Comparison of ENCODE assay signal across 39 cellular contexts in the genomic region with DNA sequence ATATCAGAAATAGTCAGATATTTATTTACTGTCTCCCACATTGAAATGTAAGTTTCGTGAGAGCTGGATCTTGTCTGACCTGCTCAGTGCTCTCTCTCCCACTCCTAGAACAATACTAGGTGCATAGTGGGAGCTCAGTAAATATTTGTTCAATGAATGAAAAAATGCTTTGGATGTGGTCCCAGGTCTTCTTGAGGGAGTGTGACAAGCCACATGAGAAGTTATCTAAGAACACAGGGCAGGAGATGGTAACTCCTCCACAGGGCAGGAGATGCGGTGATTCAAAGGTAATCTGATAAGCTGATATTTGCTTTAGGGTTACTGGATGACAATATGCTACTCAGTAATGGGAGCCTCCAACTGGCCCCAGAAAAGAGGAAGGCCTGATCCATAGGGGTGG. TPM values are rescaled to one million over a fixed set of nuclear protein-coding genes. Genes with fewer than 3 reads are reported as not detected.
DNase-seq lines count a peak whose midpoint lies in the region; ATAC-seq, FAIRE-seq and TF ChIP-seq lines count a peak whose summit lies in the region.
"Had no signal": no experiment of that assay in that cellular context is flagged by ENCODE, and none has a peak within 500 bp of the region (broad histone marks: within the 10 kb centered on the region; RNA-seq: fewer than 3 reads in every experiment).

No MANE protein-coding gene starts in this region.

- TF ChIP-seq EP300 in HepG2 (IDR thresholded peaks at IDR 0.05; ENCODE audit: low read depth in 2 of 2, low read length in 2 of 2) (no peak), HepG2 (CRISPR knock-in tag; IDR thresholded peaks at IDR 0.05; ENCODE audit: borderline replicate concordance) (no peak)

- no peaks in the 10 kb centered on the region for H3K9me3 Mint-ChIP-seq in naive thymus-derived CD8-positive, alpha-beta T cell
- H3K9me3 Mint-ChIP-seq: activated T-cell treated with anti-CD3 and anti-CD28 coated beads, Interleukin-2, amount 50 U/mL, for 4 hours; effector memory CD8-positive, alpha-beta T cell; nephron; stimulated activated naive B cell treated with anti-CD40 and anti-IgM and Interleukin-4, amounts not matched to agents 10 μg/mL and 1 μg/mL and 100 μg/mL, for 72 hours had no signal

- H3K27me3 ChIP-seq in HepG2 (ENCODE audit: control insufficient read depth in 1 of 2, insufficient read depth in 2 of 2, low read length in 2 of 2) (peaks cover 1 to 28% of the 10 kb centered on the region in 2 experiments; a peak in 4 of 5 replicates), right lobe of liver (no peaks in the 10 kb centered on the region), upper lobe of right lung (no peaks in the 10 kb centered on the region)
- H3K27me3 ChIP-seq: BLaER1 had no signal

- H2AFZ ChIP-seq in HepG2 (ENCODE audit: low read length): no peak overlapping the region

- no peaks in the 10 kb centered on the region for H3K36me3 Mint-ChIP-seq in naive thymus-derived CD8-positive, alpha-beta T cell
- H3K36me3 Mint-ChIP-seq: activated CD8-positive, alpha-beta memory T cell treated with anti-CD3 and anti-CD28 coated beads, Interleukin-2, amount 10 ng/mL, durations not matched to agents 7 days and 5 days; stimulated activated naive B cell treated with anti-CD40 and anti-IgM and Interleukin-4, amounts not matched to agents 10 μg/mL and 1 μg/mL and 100 μg/mL, for 72 hours had no signal

- H3K4me3 Mint-ChIP-seq in naive thymus-derived CD8-positive, alpha-beta T cell: no peak overlapping the region
- H3K4me3 Mint-ChIP-seq: activated CD8-positive, alpha-beta memory T cell treated with anti-CD3 and anti-CD28 coated beads, Interleukin-2, amount 10 ng/mL, durations not matched to agents 7 days and 5 days; activated T-cell treated with anti-CD3 and anti-CD28 coated beads, Interleukin-2, amount 50 U/mL, for 4 hours; effector memory CD8-positive, alpha-beta T cell; nephron; stimulated activated naive B cell treated with anti-CD40 and anti-IgM and Interleukin-4, amounts not matched to agents 10 μg/mL and 1 μg/mL and 100 μg/mL, for 72 hours had no signal

- no peak for FAIRE-seq in HepG2 (lab: Jason Lieb, UNC)
- FAIRE-seq: astrocyte, G401.6, islet of Langerhans, TTC549 had no signal

- H3K27ac ChIP-seq in HepG2 (ENCODE audit: extremely low read length, insufficient read depth, low read length) (no peak overlapping the region), right lobe of liver (no peak overlapping the region), upper lobe of right lung (no peak overlapping the region)
- H3K27ac ChIP-seq: BLaER1 had no signal

- BruUV-seq in HepG2 (replicated peaks; lab: Mats Ljungman, UMichigan): no TSS peak

- DNase-seq in HepG2 (ENCODE audit: low spot score) (peak; percentile 54), right lobe of liver (no peak), NCI-H774 (lab: John Stamatoyannopoulos, UW) (peak; percentile 11), islet precursor cell (peak; percentile 17), upper lobe of right lung (no peak), NCI-H2171 treated with DMSO at 0.1 percent for 48 hours (lab: John Stamatoyannopoulos, UW) (no peak), ACHN (no peak)
- DNase-seq in naive thymus-derived CD8-positive, alpha-beta T cell: no peak
- DNase-seq: activated CD4-positive, alpha-beta T cell treated with anti-CD3 and anti-CD28 coated beads, Interleukin-2, amount 50 U/mL, for 4 hours; activated CD8-positive, alpha-beta memory T cell treated with anti-CD3 and anti-CD28 coated beads, Interleukin-2, amount 10 ng/mL, durations not matched to agents 7 days and 5 days; activated gamma-delta T cell; activated T-cell treated with anti-CD3 and anti-CD28 coated beads, Interleukin-2, amount 50 U/mL, for 4 hours; central memory CD4-positive, alpha-beta T cell; DMS153; effector memory CD8-positive, alpha-beta T cell; erythroblast; HCEC 1CT; NCI-H1048; NCI-H2227 treated with DMSO at 0.1 percent for 48 hours; NCI-H748 treated with DMSO at 0.1 percent for 48 hours; retina; SK-N-SH; stimulated activated naive B cell treated with anti-CD40 and anti-IgM and Interleukin-4, amounts not matched to agents 10 μg/mL and 1 μg/mL and 100 μg/mL, for 72 hours; substantia nigra; trophoblast cell had no signal

- H3K4me3 ChIP-seq in HepG2 (replicated peaks in 1 of 3; ENCODE audit: insufficient read depth in 1 of 3, low read depth in 2 of 3, low read length in 3 of 3) (no peak overlapping the region), right lobe of liver (no peak overlapping the region), upper lobe of right lung (no peak overlapping the region)
- H3K4me3 ChIP-seq: BLaER1, skin epidermis had no signal

- ATAC-seq in HepG2 (peak; percentile 49), right lobe of liver (no peak), upper lobe of right lung (peak; percentile 74)
- no peak for ATAC-seq in naive thymus-derived CD8-positive, alpha-beta T cell
- ATAC-seq: activated CD4-positive, CD25-positive, alpha-beta regulatory T cell treated with anti-CD3 and anti-CD28 coated beads, Interleukin-2, amount 50 U/mL, for 24 hours; activated CD8-positive, alpha-beta memory T cell treated with anti-CD3 and anti-CD28 coated beads, Interleukin-2, amount 10 ng/mL, durations not matched to agents 7 days and 5 days; activated T-cell treated with anti-CD3 and anti-CD28 coated beads, Interleukin-2, amount 50 U/mL, for 4 hours; effector memory CD8-positive, alpha-beta T cell; stimulated activated naive B cell treated with anti-CD40 and anti-IgM and Interleukin-4, amounts not matched to agents 10 μg/mL and 1 μg/mL and 100 μg/mL, for 72 hours had no signal

- H3K9ac ChIP-seq in HepG2 (ENCODE audit: insufficient read depth, low read depth, low read length): no peak overlapping the region
- H3K9ac ChIP-seq: BLaER1, SK-N-SH had no signal

- H4K20me1 ChIP-seq in HepG2 (ENCODE audit: insufficient read depth, low read length): no peaks in the 10 kb centered on the region
- H4K20me1 ChIP-seq: BLaER1 had no signal

- H3K4me1 Mint-ChIP-seq in naive thymus-derived CD8-positive, alpha-beta T cell: no peaks in the 10 kb centered on the region

- H3K9me3 ChIP-seq in HepG2 (ENCODE audit: low read length): no peaks in the 10 kb centered on the region
- no peaks in the 10 kb centered on the region for H3K9me3 ChIP-seq in right lobe of liver
- H3K9me3 ChIP-seq in upper lobe of right lung: no peaks in the 10 kb centered on the region
- H3K9me3 ChIP-seq: BLaER1, SK-N-SH had no signal

- no peaks in the 10 kb centered on the region for H3K79me2 ChIP-seq in HepG2 (ENCODE audit: insufficient read depth, low read length)

- peaks cover 0 to 9% (median 5%) of the 10 kb centered on the region in 5 donors for H3K27me3 Mint-ChIP-seq in naive thymus-derived CD8-positive, alpha-beta T cell

- no peak overlapping the region for H3K4me2 ChIP-seq in HepG2 (ENCODE audit: low read depth, low read length)
- H3K4me2 ChIP-seq: BLaER1, SK-N-SH had no signal

- no peaks in the 10 kb centered on the region for H3K36me3 ChIP-seq in HepG2 (replicated peaks in 1 of 2; ENCODE audit: control insufficient read depth in 1 of 2, insufficient read depth in 2 of 2, low read length in 2 of 2)
- H3K36me3 ChIP-seq in right lobe of liver: no peaks in the 10 kb centered on the region
- no peaks in the 10 kb centered on the region for H3K36me3 ChIP-seq in upper lobe of right lung
- H3K36me3 ChIP-seq: BLaER1 had no signal

- intact Hi-C loops in HepG2 (cut with micrococcal nuclease; ENCODE audit: unreplicated experiment) (no loop called here), right lobe of liver (cut with DNase I) (no loop called here), upper lobe of right lung (cut with DNase I) (no loop called here)

- H3K27ac Mint-ChIP-seq in naive thymus-derived CD8-positive, alpha-beta T cell: no peak overlapping the region
- H3K27ac Mint-ChIP-seq: activated CD8-positive, alpha-beta memory T cell treated with anti-CD3 and anti-CD28 coated beads, Interleukin-2, amount 10 ng/mL, durations not matched to agents 7 days and 5 days; effector memory CD8-positive, alpha-beta T cell; nephron; stimulated activated naive B cell treated with anti-CD40 and anti-IgM and Interleukin-4, amounts not matched to agents 10 μg/mL and 1 μg/mL and 100 μg/mL, for 72 hours had no signal

- whole genome bisulfite sequencing in HepG2 (ENCODE audit: low lambda C conversion rate): 0% methylated on average over 2 of the region's 2 CpGs
- 78% methylated on average over 2 of the region's 2 CpGs for WGBS in right lobe of liver (ENCODE audit: insufficient coverage, low coverage, low lambda C conversion rate, missing lambda C conversion rate)

- no peak for TF ChIP-seq RAD21 in HepG2 (CRISPR knock-in tag; IDR thresholded peaks at IDR 0.05)

- in situ Hi-C loops in HepG2 (cut with HindIII; ENCODE audit: extremely low pct_ligation_motif_present, low pct_unique_long_range_greater_than_20kb): no loop called here
- in situ Hi-C loops in ACHN (cut with HindIII; ENCODE audit: low pct_ligation_motif_present, low pct_unique_long_range_greater_than_20kb, low sequenced_read_pairs): no loop called here

- H3K4me1 ChIP-seq in HepG2 (ENCODE audit: insufficient read depth, low read length): peaks cover 20% of the 10 kb centered on the region
- no peaks in the 10 kb centered on the region for H3K4me1 ChIP-seq in right lobe of liver
- H3K4me1 ChIP-seq in upper lobe of right lung: no peaks in the 10 kb centered on the region
- H3K4me1 ChIP-seq: BLaER1 had no signal

- TF ChIP-seq POLR2A in HepG2 (IDR thresholded peaks at IDR 0.05; ENCODE audit: insufficient read depth in 1 of 2, low read depth in 2 of 2, low read length in 2 of 2): no peak
- TF ChIP-seq POLR2A in right lobe of liver (IDR thresholded peaks at IDR 0.05): no peak

- TF ChIP-seq CTCF in HepG2 (CRISPR knock-in tag; IDR thresholded peaks at IDR 0.05): no peak
- no peak for TF ChIP-seq CTCF in right lobe of liver (IDR thresholded peaks at IDR 0.05)
- no peak for TF ChIP-seq CTCF in upper lobe of right lung (IDR thresholded peaks at IDR 0.05)

- CTCF ChIA-PET in HepG2 (lab: Yijun Ruan, JAX; ENCODE audit: low intra/inter-chr PET ratio, low total read pairs): no interaction called here

- POLR2A ChIA-PET in HepG2 (lab: Yijun Ruan, JAX): interaction anchor here (1.4 kb wide), 1 partner anchor 11 kb away, joined by 3 read pairs; no protein-coding TSS in a partner anchor
- POLR2A ChIA-PET in naive thymus-derived CD8-positive, alpha-beta T cell (lab: Charles Lee): no interaction called here

RNA-seq across cellular contexts. Expression of a gene that starts 25.8 kb away (rescaled TPM):
- not detected in 2 replicates for total RNA-seq in HepG2 (2016; rRNA removed; fragmentation: Illumina TruSeq; extraction: Trizol)
- total RNA-seq in HepG2 (2016; cell fraction: cytosol; rRNA removed; fragmentation: Illumina TruSeq; extraction: Trizol; ENCODE audit: low read depth): not detected in 2 replicates
- total RNA-seq in HepG2 (2016; cell fraction: insoluble cytoplasmic fraction; rRNA removed; fragmentation: Illumina TruSeq; extraction: Trizol): not detected in 2 replicates
- not detected in 2 replicates for total RNA-seq in HepG2 (2016; cell fraction: membrane; rRNA removed; fragmentation: Illumina TruSeq; extraction: Trizol)
- not detected in 2 replicates for total RNA-seq in HepG2 (2016; cell fraction: nucleus; rRNA removed; fragmentation: Illumina TruSeq; extraction: Trizol)
- 0.01 TPM in 1 of 2 replicates, not detected in the other for polyA plus RNA-seq in HepG2 (2011; rRNA removed)
- polyA plus RNA-seq in HepG2 (2011; cell fraction: cytosol; rRNA removed): not detected in 2 replicates
- not detected in 2 replicates for polyA plus RNA-seq in HepG2 (2011; cell fraction: nucleus; rRNA removed)
- not detected in 2 replicates for polyA plus RNA-seq in HepG2 (2012)
- not detected in 2 replicates for polyA plus RNA-seq in HepG2 (2016; cell fraction: cytosol; fragmentation: Illumina TruSeq; extraction: Trizol; ENCODE audit: low read depth)
- not detected in 2 replicates for polyA plus RNA-seq in HepG2 (2016; cell fraction: insoluble cytoplasmic fraction; fragmentation: Illumina TruSeq; extraction: Trizol; ENCODE audit: low read depth)
- not detected in 2 replicates for polyA plus RNA-seq in HepG2 (2016; cell fraction: membrane; fragmentation: Illumina TruSeq; extraction: Trizol; ENCODE audit: low read depth)
- polyA plus RNA-seq in HepG2 (2016; cell fraction: nucleus; fragmentation: Illumina TruSeq; extraction: Trizol; ENCODE audit: insufficient read depth, low read depth): not detected in 2 replicates
- polyA minus RNA-seq in HepG2 (2011; rRNA and poly(A)+ RNA removed; ENCODE audit: low replicate concordance): not detected in 2 replicates
- polyA minus RNA-seq in HepG2 (2011; cell fraction: cytosol; rRNA and poly(A)+ RNA removed): not detected in 2 replicates
- polyA minus RNA-seq in HepG2 (2011; cell fraction: nucleus; rRNA and poly(A)+ RNA removed): not detected in 2 replicates
- not detected for total RNA-seq in right lobe of liver
- total RNA-seq in upper lobe of right lung: 1.5 TPM
- total RNA-seq in naive thymus-derived CD8-positive, alpha-beta T cell: not detected
- polyA plus RNA-seq in naive thymus-derived CD8-positive, alpha-beta T cell: not detected
- total RNA-seq: activated T-cell treated with anti-CD3 and anti-CD28 coated beads, Interleukin-2, amount 50 U/mL, for 4 hours; astrocyte; glomerular endothelial cell; LHCN-M2; lung microvascular endothelial cell; mononuclear cell; osteoblast; T-helper 1 cell treated with Interleukin-12 subunit alpha and Interleukin-12 subunit beta and Interleukin-4 antibody, amounts not matched to agents 30 ng/mL and 1 ng/mL, for 36 hours had no signal
- polyA plus RNA-seq: SK-N-SH had no signal

RNA-seq across cellular contexts. Expression of a gene that starts 47.8 kb away (rescaled TPM):
- total RNA-seq in HepG2 (2016; rRNA removed; fragmentation: Illumina TruSeq; extraction: Trizol) (0.04 TPM in 1 of 2 replicates, not detected in the other), right lobe of liver (not detected), upper lobe of right lung (not detected)
- total RNA-seq in HepG2 (2016; cell fraction: cytosol; rRNA removed; fragmentation: Illumina TruSeq; extraction: Trizol; ENCODE audit: low read depth): not detected in 2 replicates
- total RNA-seq in HepG2 (2016; cell fraction: insoluble cytoplasmic fraction; rRNA removed; fragmentation: Illumina TruSeq; extraction: Trizol): not detected in 2 replicates
- not detected in 2 replicates for total RNA-seq in HepG2 (2016; cell fraction: membrane; rRNA removed; fragmentation: Illumina TruSeq; extraction: Trizol)
- total RNA-seq in HepG2 (2016; cell fraction: nucleus; rRNA removed; fragmentation: Illumina TruSeq; extraction: Trizol): not detected in 2 replicates
- polyA plus RNA-seq in HepG2 (2011; rRNA removed): 0.21 and 0.29 TPM in 2 replicates
- 0.11 and 0.14 TPM in 2 replicates for polyA plus RNA-seq in HepG2 (2011; cell fraction: cytosol; rRNA removed)
- polyA plus RNA-seq in HepG2 (2011; cell fraction: nucleus; rRNA removed): 0.78 and 1.4 TPM in 2 replicates
- polyA plus RNA-seq in HepG2 (2012): 0.16 and 0.30 TPM in 2 replicates
- polyA plus RNA-seq in HepG2 (2016; cell fraction: cytosol; fragmentation: Illumina TruSeq; extraction: Trizol; ENCODE audit: low read depth): not detected in 2 replicates
- polyA plus RNA-seq in HepG2 (2016; cell fraction: insoluble cytoplasmic fraction; fragmentation: Illumina TruSeq; extraction: Trizol; ENCODE audit: low read depth): not detected in 2 replicates
- polyA plus RNA-seq in HepG2 (2016; cell fraction: membrane; fragmentation: Illumina TruSeq; extraction: Trizol; ENCODE audit: low read depth): not detected in 2 replicates
- polyA plus RNA-seq in HepG2 (2016; cell fraction: nucleus; fragmentation: Illumina TruSeq; extraction: Trizol; ENCODE audit: insufficient read depth, low read depth): 0.13 TPM in 1 of 2 replicates, not detected in the other
- polyA minus RNA-seq in HepG2 (2011; rRNA and poly(A)+ RNA removed; ENCODE audit: low replicate concordance): 0.18 TPM in 1 of 2 replicates, not detected in the other
- polyA minus RNA-seq in HepG2 (2011; cell fraction: cytosol; rRNA and poly(A)+ RNA removed): not detected in 2 replicates
- 0.13 TPM in 1 of 2 replicates, not detected in the other for polyA minus RNA-seq in HepG2 (2011; cell fraction: nucleus; rRNA and poly(A)+ RNA removed)
- total RNA-seq in naive thymus-derived CD8-positive, alpha-beta T cell: not detected
- polyA plus RNA-seq in naive thymus-derived CD8-positive, alpha-beta T cell: not detected
- total RNA-seq: activated CD8-positive, alpha-beta memory T cell treated with anti-CD3 and anti-CD28 coated beads, Interleukin-2, amount 10 ng/mL, durations not matched to agents 7 days and 5 days; activated T-cell treated with anti-CD3 and anti-CD28 coated beads, Interleukin-2, amount 50 U/mL, for 4 hours; astrocyte; glomerular endothelial cell; LHCN-M2; lung microvascular endothelial cell; mononuclear cell; osteoblast; T-helper 1 cell treated with Interleukin-12 subunit alpha and Interleukin-12 subunit beta and Interleukin-4 antibody, amounts not matched to agents 30 ng/mL and 1 ng/mL, for 36 hours had no signal
- polyA plus RNA-seq: SK-N-SH had no signal

Comparison
In these comparisons a context has a peak if more than half of its experiments do, and no peak if none do; other contexts are left out.
1. ATAC-seq: peak in HepG2 (single experiment) and upper lobe of right lung (single experiment); none in right lobe of liver (0 of 4) and naive thymus-derived CD8-positive, alpha-beta T cell (0 of 2).
2. DNase-seq: peak in HepG2 (single experiment), NCI-H774 (single experiment) and islet precursor cell (single experiment); none in right lobe of liver (0 of 3), upper lobe of right lung (single experiment), naive thymus-derived CD8-positive, alpha-beta T cell (0 of 10), NCI-H2171 treated with DMSO at 0.1 percent for 48 hours (single experiment) and ACHN (single experiment).